8 cellular contexts compared by ENCODE assay signal in the genomic region with DNA sequence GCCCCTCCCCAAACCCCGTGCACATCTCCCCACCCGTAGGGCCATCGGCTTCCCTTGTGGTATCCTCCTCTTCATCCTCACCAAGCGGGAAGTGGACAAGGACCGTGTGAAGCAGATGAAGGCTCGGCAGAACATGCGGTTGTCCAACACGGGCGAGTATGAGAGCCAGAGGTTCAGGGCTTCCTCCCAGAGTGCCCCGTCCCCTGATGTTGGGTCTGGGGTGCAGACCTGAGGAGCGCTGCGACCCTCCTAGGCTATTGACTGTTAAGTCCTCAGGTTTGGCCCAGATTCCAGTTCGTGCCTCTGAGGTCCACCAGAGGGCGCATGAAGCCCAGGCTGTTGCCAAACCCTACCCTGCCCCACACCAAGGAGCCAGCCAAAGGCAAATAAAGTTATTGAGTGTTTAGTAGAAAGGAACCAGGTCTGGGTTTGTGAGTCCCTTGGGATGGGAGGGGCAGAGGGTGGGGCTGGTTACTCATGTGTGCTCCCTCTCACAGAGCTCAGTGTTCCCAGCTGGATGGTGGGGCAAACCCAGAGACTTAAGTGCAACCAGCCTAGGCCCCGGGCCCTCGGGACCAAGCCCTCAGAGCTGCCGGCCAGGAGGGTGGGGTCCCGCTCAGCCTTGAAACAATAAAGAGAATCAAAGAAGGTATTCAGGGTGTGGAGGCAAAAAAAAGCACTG. TPM values are rescaled to one million over a fixed set of nuclear protein-coding genes. Genes with fewer than 3 reads are reported as not detected.
DNase-seq lines count a peak whose midpoint lies in the region; ATAC-seq, FAIRE-seq and TF ChIP-seq lines count a peak whose summit lies in the region.

No MANE protein-coding gene starts in this region.

- DNase-seq in COR-L47 (lab: John Stamatoyannopoulos, UW) (peak; percentile 77), HAP-1 (ENCODE audit: low spot score in 2 of 2) (peak; percentile 94 to 96), NCI-H2171 (lab: John Stamatoyannopoulos, UW) (peak; percentile 67), T47D (ENCODE audit: low read depth in 1 of 2, low spot score in 1 of 2) (peak; percentile 55 to 81), kidney (peak; percentile 95)
- peak; percentile 64 to 66 for DNase-seq in stimulated activated CD4-positive, alpha-beta T cell treated with anti-CD3 and anti-CD28 coated beads, Interleukin-15, amount 100 ng/mL, for 1 hour (ENCODE audit: low read depth in 1 of 2, low spot score in 1 of 2)

- peak; percentile 93 for TF ChIP-seq CTCF in VCaP (conservative IDR thresholded peaks at IDR 0.05)
- peak; percentile 90 for TF ChIP-seq CTCF in kidney (IDR thresholded peaks at IDR 0.05; ENCODE audit: borderline replicate concordance, extremely low read depth, insufficient read depth)

- in situ Hi-C loops in HAP-1 (cut with MboI; ENCODE audit: low sequenced_read_pairs) = no loop called here
- in situ Hi-C loops in T47D (cut with HindIII; ENCODE audit: low pct_unique_long_range_greater_than_20kb, low sequenced_read_pairs) = no loop called here

- FAIRE-seq in kidney (lab: Jason Lieb, UNC) = no peak

- H3K4me1 ChIP-seq in HAP-1 (peaks cover 14% of the 10 kb centered on the region), kidney (ENCODE audit: control insufficient read depth in 1 of 2, insufficient read depth in 1 of 2, low read depth in 1 of 2, low read length in 2 of 2) (peaks cover 8 to 29% of the 10 kb centered on the region in 2 donors)

- intact Hi-C loops in kidney (cut with DNase I) = loop anchor here (10.0 kb wide), 1 partner anchor 192 kb away; no protein-coding TSS in a partner anchor

- H3K9me3 ChIP-seq in HAP-1 (no peaks in the 10 kb centered on the region), kidney (ENCODE audit: control insufficient read depth in 1 of 2, low read length in 2 of 2) (no peaks in the 10 kb centered on the region)

- H3K4me3 ChIP-seq in HAP-1 (no peak overlapping the region), kidney (ENCODE audit: low read length in 2 of 2) (no peak overlapping the region)

- no peak for ATAC-seq in HG02938 (IDR thresholded peaks at IDR 0.05; ENCODE audit: unreplicated experiment)

- H3K9ac ChIP-seq in kidney (ENCODE audit: low read length in 2 of 2) = no peak overlapping the region

- H3K36me3 ChIP-seq in HAP-1 (replicated peaks) (peaks cover 53% of the 10 kb centered on the region), kidney (ENCODE audit: control insufficient read depth in 1 of 2, insufficient read depth in 2 of 2, low read length in 2 of 2) (peaks cover 35 to 42% of the 10 kb centered on the region in 2 donors)

- H3K27me3 ChIP-seq in HAP-1 (ENCODE audit: low read depth) = no peaks in the 10 kb centered on the region

- H3K27ac ChIP-seq in VCaP (peak overlapping the region; percentile 66), kidney (ENCODE audit: low read depth in 2 of 2, low read length in 2 of 2) (peak overlapping the region; percentile 12 to 59)

RNA-seq across cellular contexts. Expression of a gene that starts 2.4 kb away (rescaled TPM):
- total RNA-seq in kidney = 90.6 TPM
- 244 TPM for polyA plus RNA-seq in kidney (ENCODE audit: insufficient read depth, low read depth, low replicate concordance)

RNA-seq across cellular contexts. Expression of a gene that starts 2.7 kb away (rescaled TPM):
- total RNA-seq in kidney = 70.1 TPM
- polyA plus RNA-seq in kidney (ENCODE audit: insufficient read depth, low read depth, low replicate concordance) = 108 TPM

RNA-seq across cellular contexts. Expression of a gene that starts 11.9 kb away (rescaled TPM):
- total RNA-seq in kidney = 3.2 TPM
- polyA plus RNA-seq in kidney (ENCODE audit: insufficient read depth, low read depth, low replicate concordance) = 6.0 TPM

RNA-seq across cellular contexts. Expression of a gene that starts 19.6 kb away (rescaled TPM):
- 217 TPM for total RNA-seq in kidney
- polyA plus RNA-seq in kidney (ENCODE audit: insufficient read depth, low read depth, low replicate concordance) = 130 TPM

RNA-seq across cellular contexts. Expression of a gene that starts 55.7 kb away (rescaled TPM):
- 252 TPM for total RNA-seq in kidney
- 195 TPM for polyA plus RNA-seq in kidney (ENCODE audit: insufficient read depth, low read depth, low replicate concordance)
